ENCODE assay signal across 11 cellular contexts in the genomic region with DNA sequence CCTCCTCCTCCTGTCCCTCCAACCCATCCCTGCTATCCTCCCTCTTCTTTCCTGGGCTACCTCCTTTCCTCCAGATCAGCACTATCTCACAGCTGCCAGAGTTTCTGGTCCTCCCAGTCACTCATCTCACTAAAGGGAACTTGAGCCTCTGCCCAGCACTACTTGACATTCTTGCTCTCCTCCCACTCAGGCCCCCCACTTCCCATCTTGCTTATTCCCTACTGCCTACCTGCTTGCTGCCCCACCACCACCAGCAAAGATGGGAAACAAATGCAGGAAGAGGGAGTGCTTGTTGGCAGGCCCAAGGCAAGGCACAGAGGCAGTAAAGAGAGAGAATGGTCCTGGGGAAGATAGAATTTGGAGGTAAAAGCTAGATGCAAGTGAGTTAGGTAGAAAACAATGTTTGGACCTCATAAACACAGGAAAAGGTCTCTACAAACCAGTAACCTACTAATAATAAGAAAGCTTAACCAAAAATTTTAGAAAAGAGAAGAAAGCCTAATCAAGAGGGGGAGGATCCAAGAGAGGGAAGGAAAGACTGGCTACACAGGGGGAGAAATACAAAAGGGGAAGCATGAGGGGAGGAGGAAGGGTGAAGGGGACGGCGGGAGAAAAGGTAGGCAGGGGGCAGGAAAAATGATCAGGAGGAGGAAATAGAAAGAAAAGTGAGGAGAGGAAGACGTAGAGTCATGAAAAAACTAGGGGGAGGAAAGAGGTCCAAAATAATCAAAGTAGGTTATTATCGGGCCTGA.
DNase-seq lines count a peak whose midpoint lies in the region; ATAC-seq, FAIRE-seq and TF ChIP-seq lines count a peak whose summit lies in the region.
"Had no signal": no experiment of that assay in that cellular context is flagged by ENCODE, and none has a peak within 500 bp of the region (broad histone marks: within the 10 kb centered on the region; RNA-seq: fewer than 3 reads in every experiment).

No MANE protein-coding gene starts in this region.

- WGBS in GM12878 (ENCODE audit: insufficient coverage, insufficient replicate concordance, low lambda C conversion rate, missing lambda C conversion rate): 78% methylated on average over 4 of the region's 4 CpGs

- H3K9me3 ChIP-seq in GM12878 (replicated peaks; ENCODE audit: control insufficient read depth, insufficient read depth, low read length) (no peaks in the 10 kb centered on the region), neural cell (ENCODE audit: low read length) (no peaks in the 10 kb centered on the region), PC-3 (ENCODE audit: low read length) (no peaks in the 10 kb centered on the region)

- H3K4me3 Mint-ChIP-seq in Calu3 (ENCODE audit: low read depth, unreplicated experiment): peak overlapping the region; percentile 88

- H3K4me2 ChIP-seq in GM12878 (ENCODE audit: control insufficient read depth, insufficient read depth): peak overlapping the region; percentile 97
- no peak overlapping the region for H3K4me2 ChIP-seq in neural cell (ENCODE audit: low read length)
- H3K4me2 ChIP-seq in PC-3 (ENCODE audit: low read length): no peak overlapping the region

- SMC1A ChIA-PET in GM12878 (lab: Charles Lee; ENCODE audit: uncharacterized antibody, unreplicated experiment): interaction anchor here (0.7 to 5.3 kb wide), 15 partner anchors 8 to 139 kb away, joined by 3 to 98 read pairs (median 14); a partner anchor contains a TSS

- no peak for TF ChIP-seq POLR2A in GM12878 (IDR thresholded peaks at IDR 0.05; ENCODE audit: low read depth, low read length)

- ATAC-seq in GM12878 (no peak), PC-3 (no peak)

- H3K27ac ChIP-seq in HL-60 (replicated peaks): peak overlapping the region; percentile 72
- peak overlapping the region; percentile 79 for H3K27ac ChIP-seq in GM12878 (ENCODE audit: control insufficient read depth, insufficient read depth)
- no peak overlapping the region for H3K27ac ChIP-seq in neural cell (ENCODE audit: low read length)
- no peak overlapping the region for H3K27ac ChIP-seq in PC-3 (ENCODE audit: low read length)

- H3K9me2 ChIP-seq in neural cell (ENCODE audit: insufficient read depth, low read length) (no peaks in the 10 kb centered on the region), PC-3 (replicated peaks; ENCODE audit: low read length) (no peaks in the 10 kb centered on the region)

- H2AFZ ChIP-seq in GM12878 (ENCODE audit: control insufficient read depth, low read depth, low read length) (no peak overlapping the region), neural cell (ENCODE audit: low read depth, low read length) (no peak overlapping the region), PC-3 (ENCODE audit: low read length) (no peak overlapping the region)

- TSS peak; percentile 12 for BruUV-seq in Calu3 (replicated peaks; lab: Mats Ljungman, UMichigan)
- BruUV-seq in GM12878 (replicated peaks; lab: Mats Ljungman, UMichigan): no TSS peak
- no TSS peak for BruUV-seq in PC-3 (replicated peaks; lab: Mats Ljungman, UMichigan)

- DNase-seq in Calu3: no peak
- peak in 1 of 2 experiments; percentile 18 for DNase-seq in HL-60 (ENCODE audit: low read depth in 1 of 2, low spot score in 1 of 2)
- DNase-seq in GM12878 (ENCODE audit: low read depth, low spot score): no peak
- DNase-seq in kidney tubule cell (ENCODE audit: low spot score): no peak
- no peak for DNase-seq in PC-3
- DNase-seq in stimulated activated CD4-positive, alpha-beta T cell treated with anti-CD3 and anti-CD28 coated beads, Interleukin-1b, Interleukin-23, amount 100 ng/mL, for 48 hours: no peak
- DNase-seq in ureter (ENCODE audit: low spot score): no peak
- DNase-seq: NCI-H2029; stimulated activated CD4-positive, alpha-beta T cell treated with anti-CD3 and anti-CD28 coated beads, Interleukin-2, amount 100 ng/mL, for 24 hours had no signal

- H3K27me3 ChIP-seq in HL-60 (ENCODE audit: insufficient read depth, poor library complexity, severe bottlenecking) (no peaks in the 10 kb centered on the region), GM12878 (replicated peaks in 1 of 2; ENCODE audit: control insufficient read depth in 2 of 2, insufficient read depth in 2 of 2, low read length in 1 of 2) (no peaks in the 10 kb centered on the region), neural cell (ENCODE audit: insufficient read depth, low read depth, low read length) (no peaks in the 10 kb centered on the region), PC-3 (ENCODE audit: low read length) (no peaks in the 10 kb centered on the region)

- no peak overlapping the region for H3K27ac Mint-ChIP-seq in Calu3 (ENCODE audit: unreplicated experiment)

- intact Hi-C loops in Calu3 (cut with micrococcal nuclease; ENCODE audit: unreplicated experiment): loop anchor here (5.0 to 10.0 kb wide), 2 partner anchors 62 to 135 kb away; a partner anchor contains a TSS
- intact Hi-C loops in GM12878 (cut with micrococcal nuclease; ENCODE audit: unreplicated experiment): loop anchor here (2.0 to 5.0 kb wide), 2 partner anchors 61 to 137 kb away; no protein-coding TSS in a partner anchor
- intact Hi-C loops in PC-3 (cut with micrococcal nuclease): loop anchor here (5.0 kb wide), 3 partner anchors 62 to 137 kb away; a partner anchor contains a TSS

- peaks cover 72% of the 10 kb centered on the region for H3K79me2 ChIP-seq in GM12878 (ENCODE audit: control insufficient read depth, insufficient read depth, low read length)
- H3K79me2 ChIP-seq in neural cell (replicated peaks; ENCODE audit: insufficient read depth, low read length): peaks cover 18% of the 10 kb centered on the region
- no peaks in the 10 kb centered on the region for H3K79me2 ChIP-seq in PC-3 (ENCODE audit: low read length)

- TF ChIP-seq CTCF in Calu3 (IDR thresholded peaks at IDR 0.05; ENCODE audit: unreplicated experiment) (no peak), HL-60 (IDR thresholded peaks at IDR 0.05; ENCODE audit: insufficient read depth, low read length) (no peak), GM12878 (IDR thresholded peaks at IDR 0.05 in 2 of 3, conservative IDR thresholded peaks at IDR 0.05 in 1 of 3; ENCODE audit: control insufficient read depth in 2 of 3, extremely low read depth in 1 of 3, insufficient read depth in 1 of 3, low read depth in 3 of 3, low read length in 3 of 3) (no peak), neural cell (IDR thresholded peaks at IDR 0.05; ENCODE audit: poor library complexity, severe bottlenecking) (no peak), PC-3 (conservative IDR thresholded peaks at IDR 0.05; ENCODE audit: low read depth, low read length) (no peak)

- H3K9ac ChIP-seq in GM12878 (ENCODE audit: control insufficient read depth, insufficient read depth, low read length) (peak overlapping the region; percentile 57), neural cell (ENCODE audit: low read length) (no peak overlapping the region), PC-3 (ENCODE audit: low read length) (no peak overlapping the region)

- peaks cover 8% of the 10 kb centered on the region for H3K4me1 ChIP-seq in GM12878 (ENCODE audit: control insufficient read depth, insufficient read depth, low read length)
- H3K4me1 ChIP-seq in PC-3 (ENCODE audit: insufficient read depth, low read length): peaks cover 31% of the 10 kb centered on the region

- H4K20me1 ChIP-seq in GM12878 (ENCODE audit: control insufficient read depth, insufficient read depth): no peaks in the 10 kb centered on the region; the same call in 1 of the 2 replicates
- no peaks in the 10 kb centered on the region for H4K20me1 ChIP-seq in neural cell (ENCODE audit: insufficient read depth)
- H4K20me1 ChIP-seq in PC-3 (ENCODE audit: low read length): no peaks in the 10 kb centered on the region

- peaks cover 52% of the 10 kb centered on the region for H3K4me1 Mint-ChIP-seq in Calu3 (ENCODE audit: low read depth, unreplicated experiment)

- H3K27me3 Mint-ChIP-seq in Calu3 (ENCODE audit: unreplicated experiment): no peaks in the 10 kb centered on the region

- H3K9me3 Mint-ChIP-seq in Calu3 (ENCODE audit: low read depth, unreplicated experiment): no peaks in the 10 kb centered on the region

- peaks cover 12% of the 10 kb centered on the region for H3K36me3 Mint-ChIP-seq in Calu3 (ENCODE audit: insufficient read depth, unreplicated experiment)

- TF ChIP-seq EP300 in GM12878 (IDR thresholded peaks at IDR 0.05; ENCODE audit: borderline replicate concordance in 1 of 2, control insufficient read depth in 1 of 2, low read depth in 2 of 2, low read length in 2 of 2) (no peak), neural cell (conservative IDR thresholded peaks at IDR 0.05; ENCODE audit: poor library complexity, severe bottlenecking) (no peak)

- CTCF ChIA-PET in Calu3 (lab: Charles Lee): interaction anchor here (0.6 to 2.4 kb wide), 2 partner anchors 62 to 153 kb away, joined by 3 to 10 read pairs; no protein-coding TSS in a partner anchor
- CTCF ChIA-PET in GM12878 (lab: Yijun Ruan, JAX): interaction anchor here (0.6 to 5.1 kb wide), 6 partner anchors 9 to 138 kb away, joined by 3 to 47 read pairs (median 24); no protein-coding TSS in a partner anchor
- CTCF ChIA-PET in PC-3 (lab: Charles Lee): no interaction called here

- TF ChIP-seq RAD21 in GM12878 (IDR thresholded peaks at IDR 0.05; ENCODE audit: insufficient read depth, low read depth, low read length) (no peak), neural cell (conservative IDR thresholded peaks at IDR 0.05) (no peak)

- POLR2A ChIA-PET in GM12878 (lab: Charles Lee) (interaction anchor here (0.7 to 3.4 kb wide), 7 partner anchors 26 to 378 kb away, joined by 4 to 30 read pairs (median 17); no protein-coding TSS in a partner anchor), PC-3 (lab: Charles Lee; ENCODE audit: unreplicated experiment) (no interaction called here)

- peaks cover 0 to 3% of the 10 kb centered on the region in 2 experiments; a peak in 1 of 4 replicates for H3K36me3 ChIP-seq in GM12878 (ENCODE audit: control insufficient read depth in 2 of 2, insufficient read depth in 2 of 2, low read length in 1 of 2)
- no peaks in the 10 kb centered on the region for H3K36me3 ChIP-seq in neural cell (ENCODE audit: insufficient read depth, low read length)
- no peaks in the 10 kb centered on the region for H3K36me3 ChIP-seq in PC-3 (ENCODE audit: low read depth, low read length)

- RAD21 ChIA-PET in GM12878 (lab: Charles Lee; ENCODE audit: unreplicated experiment): interaction anchor here (0.7 to 3.1 kb wide), 11 partner anchors 9 to 75 kb away, joined by 3 to 60 read pairs (median 14); a partner anchor contains a TSS

- in situ Hi-C loops in GM12878 (cut with MboI): no loop called here

- H3K4me3 ChIP-seq in HL-60 (replicated peaks; ENCODE audit: insufficient read depth, low read length) (peak overlapping the region; percentile 75), GM12878 (peak overlapping the region; percentile 93), neural cell (ENCODE audit: low read length) (peak overlapping the region; percentile 81), PC-3 (ENCODE audit: low read length) (no peak overlapping the region)

- H3F3A ChIP-seq in neural cell (ENCODE audit: insufficient read depth, low read length, poor library complexity, severe bottlenecking): no peaks in the 10 kb centered on the region
- H3F3A ChIP-seq in PC-3 (ENCODE audit: low read length, unreplicated experiment): no peaks in the 10 kb centered on the region

- no peak for FAIRE-seq in GM12878 (lab: Jason Lieb, UNC)
- FAIRE-seq: islet of Langerhans had no signal

TF ChIP-seq in GM12878, 131 proteins besides CTCF, POLR2A, EP300 and RAD21 (continues in another document):
- no peak for TF ChIP-seq YY1 (IDR thresholded peaks at IDR 0.05; ENCODE audit: low read depth, low read length)

TF ChIP-seq in neural cell, 6 proteins besides CTCF, POLR2A, EP300 and RAD21 (continues in another document):
- no peak for TF ChIP-seq TAF1 (IDR thresholded peaks at IDR 0.05; ENCODE audit: low read depth)

Comparison
In these comparisons a context has a peak if more than half of its experiments do, and no peak if none do; other contexts are left out.
1. H3K27ac ChIP-seq: peak in HL-60 (single experiment) and GM12878 (single experiment); none in neural cell (single experiment) and PC-3 (single experiment).